Comparison of ENCODE assay signal across 8 cellular contexts in the genomic region with DNA sequence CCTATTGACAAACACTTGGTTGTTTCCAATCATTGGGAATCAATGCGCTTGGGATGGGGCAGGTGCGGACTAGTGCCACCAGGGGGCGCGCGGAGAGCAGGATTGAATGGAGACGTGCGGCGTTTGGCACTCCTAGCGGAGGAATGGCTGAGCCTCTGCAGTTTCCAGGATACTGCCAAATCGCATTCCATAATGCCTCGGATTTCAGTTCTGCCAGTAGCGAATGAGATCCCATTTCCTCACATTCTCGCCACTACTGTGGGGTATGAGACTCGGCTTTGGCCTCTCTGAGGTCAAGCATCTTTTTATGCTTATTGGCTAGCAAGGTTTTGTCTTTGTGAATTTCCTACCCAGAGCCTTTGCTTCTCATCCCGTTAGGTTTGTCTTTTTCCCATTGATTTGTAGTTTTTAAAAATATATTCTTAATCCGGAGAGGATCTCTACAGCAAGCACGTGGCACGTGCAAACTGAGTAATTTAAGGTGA. TPM values are rescaled to one million over a fixed set of nuclear protein-coding genes. Genes with fewer than 3 reads are reported as not detected.
A peak's percentile ranks its signal among the peaks of the same experiment; 100 is the strongest.
DNase-seq lines count a peak whose midpoint lies in the region; ATAC-seq lines count a peak whose summit lies in the region.

No MANE protein-coding gene starts in this region.

- H3K4me3 ChIP-seq in H7 (ENCODE audit: insufficient read depth, low read depth, low read length): no peak overlapping the region

- DNase-seq in Daoy (ENCODE audit: low read depth) (peak; percentile 66), H7 (peak; percentile 94), NCI-H2029 (lab: John Stamatoyannopoulos, UW) (peak; percentile 42), kidney tubule cell (ENCODE audit: low spot score) (peak; percentile 68)
- DNase-seq in activated CD4-positive, alpha-beta T cell treated with anti-CD3 and anti-CD28 coated beads for 24 hours (ENCODE audit: low read depth in 2 of 2): peak; percentile 63 to 73
- peak; percentile 68 for DNase-seq in central memory CD4-positive, alpha-beta T cell
- peak; percentile 76 for DNase-seq in stimulated activated CD4-positive, alpha-beta T cell treated with anti-CD3 and anti-CD28 coated beads, Interleukin-4, amount 100 ng/mL, for 1 hour

- H3K27me3 ChIP-seq in H7 (ENCODE audit: control insufficient read depth, insufficient read depth, low read length): no peaks in the 10 kb centered on the region

- no peak for ATAC-seq in GM19023 (IDR thresholded peaks at IDR 0.05; ENCODE audit: unreplicated experiment)

- no peaks in the 10 kb centered on the region for H3K36me3 ChIP-seq in H7 (replicated peaks; ENCODE audit: control insufficient read depth, insufficient read depth, low read length)

RNA-seq across cellular contexts. Expression of a gene that starts 28.7 kb away (rescaled TPM):
- not detected in 2 replicates for total RNA-seq in Daoy (2014; rRNA removed; shearing (Covaris generic))
- 0.52 TPM in 1 of 2 replicates, not detected in the other for total RNA-seq in H7 (2014; rRNA removed; shearing (Covaris generic))

Comparison
In these comparisons a context has a peak if more than half of its experiments do, and no peak if none do; other contexts are left out.
1. DNase-seq: peak in every context shown above with its lines; median percentile 94 in H7; 76 in stimulated activated CD4-positive, alpha-beta T cell treated with anti-CD3 and anti-CD28 coated beads, Interleukin-4, amount 100 ng/mL, for 1 hour; 68 in activated CD4-positive, alpha-beta T cell treated with anti-CD3 and anti-CD28 coated beads for 24 hours; 68 in central memory CD4-positive, alpha-beta T cell; 68 in kidney tubule cell; 66 in Daoy; 42 in NCI-H2029.